ENCODE assay signal across 12 cellular contexts in genomic region chr12:111412830-111413441, GRCh38. TPM values are rescaled to one million over a fixed set of nuclear protein-coding genes. Genes with fewer than 3 reads are reported as not detected.
DNase-seq lines count a peak whose midpoint lies in the region; ATAC-seq and TF ChIP-seq lines count a peak whose summit lies in the region.
"Had no signal": no experiment of that assay in that cellular context is flagged by ENCODE, and none has a peak within 500 bp of the region (broad histone marks: within the 10 kb centered on the region; RNA-seq: fewer than 3 reads in every experiment).

No MANE protein-coding gene starts in this region.

- H3K36me3 ChIP-seq in heart right ventricle = peaks cover 0 to 32% (median 12%) of the 10 kb centered on the region in 9 donors
- H3K36me3 ChIP-seq in mesodermal cell (ENCODE audit: control insufficient read depth, insufficient read depth, low read length) = peaks cover 26% of the 10 kb centered on the region
- peaks cover 0 to 9% (median 1%) of the 10 kb centered on the region in 4 donors for H3K36me3 ChIP-seq in upper lobe of left lung

- DNase-seq in heart right ventricle = no peak
- DNase-seq in left ventricle myocardium superior = no peak
- no peak for DNase-seq in activated naive CD8-positive, alpha-beta T cell treated with anti-CD3 and anti-CD28 coated beads, Interleukin-2, amount 50 U/mL, for 24 hours
- DNase-seq in upper lobe of left lung = no peak
- DNase-seq in NCI-H524 (lab: John Stamatoyannopoulos, UW) = no peak
- DNase-seq in effector CD4-positive, alpha-beta T cell = no peak
- DNase-seq in Ammon's horn (ENCODE audit: low spot score) = no peak
- DNase-seq: activated CD4-positive, CD25-positive, alpha-beta regulatory T cell treated with anti-CD3 and anti-CD28 coated beads, Interleukin-2, amount 50 U/mL, for 72 hours; cerebellar nuclear complex; KG1; NCI-H774 had no signal

- peaks cover 52 to 99% (median 86%) of the 10 kb centered on the region in 9 donors for H3K4me1 ChIP-seq in heart right ventricle
- H3K4me1 ChIP-seq in mesodermal cell (ENCODE audit: control insufficient read depth, insufficient read depth, low read length, poor library complexity, severe bottlenecking) = peaks cover 55% of the 10 kb centered on the region
- peaks cover 51 to 64% (median 58%) of the 10 kb centered on the region in 4 donors for H3K4me1 ChIP-seq in upper lobe of left lung

- H3K27me3 ChIP-seq in heart right ventricle = no peaks in the 10 kb centered on the region
- no peaks in the 10 kb centered on the region for H3K27me3 ChIP-seq in upper lobe of left lung

- intact Hi-C loops in heart right ventricle (cut with DNase I) (no loop called here), left ventricle myocardium superior (cut with micrococcal nuclease) (no loop called here)

- H3K27me3 Mint-ChIP-seq in activated naive CD8-positive, alpha-beta T cell treated with anti-CD3 and anti-CD28 coated beads, Interleukin-2, amount 50 U/mL, for 24 hours = no peaks in the 10 kb centered on the region

- H3K27ac Mint-ChIP-seq in activated naive CD8-positive, alpha-beta T cell treated with anti-CD3 and anti-CD28 coated beads, Interleukin-2, amount 50 U/mL, for 24 hours = peak overlapping the region; percentile 87

- peaks cover 76% of the 10 kb centered on the region for H3K4me1 Mint-ChIP-seq in activated naive CD8-positive, alpha-beta T cell treated with anti-CD3 and anti-CD28 coated beads, Interleukin-2, amount 50 U/mL, for 24 hours

- peaks cover 39% of the 10 kb centered on the region for H3K36me3 Mint-ChIP-seq in activated naive CD8-positive, alpha-beta T cell treated with anti-CD3 and anti-CD28 coated beads, Interleukin-2, amount 50 U/mL, for 24 hours (ENCODE audit: low read depth)

- H3K27ac ChIP-seq in heart right ventricle (peak overlapping the region; percentile 83 to 100 (median 98)), mesodermal cell (ENCODE audit: low read depth, low read length, severe bottlenecking) (peak overlapping the region; percentile 30), upper lobe of left lung (peak overlapping the region; percentile 44 to 94 (median 80))

- H3K4me3 ChIP-seq in heart right ventricle = no peak overlapping the region
- no peak overlapping the region for H3K4me3 ChIP-seq in mesodermal cell (ENCODE audit: extremely low read depth, insufficient read depth, low read length, poor library complexity, severe bottlenecking)
- no peak overlapping the region for H3K4me3 ChIP-seq in upper lobe of left lung

- 48 to 56% methylated on average over 6 of the region's 6 CpGs for WGBS in heart right ventricle, 2 donors
- WGBS in mesodermal cell (ENCODE audit: insufficient coverage in 2 of 2), 2 experiments = 75 to 80% methylated on average over 4 to 6 of the region's 6 CpGs
- 67% methylated on average over 6 of the region's 6 CpGs for WGBS in upper lobe of left lung, 2 donors

- TF ChIP-seq POLR2A in upper lobe of left lung (IDR thresholded peaks at IDR 0.05) = no peak

- no peak for TF ChIP-seq EP300 in upper lobe of left lung (IDR thresholded peaks at IDR 0.05)

- H3K9me3 Mint-ChIP-seq in activated naive CD8-positive, alpha-beta T cell treated with anti-CD3 and anti-CD28 coated beads, Interleukin-2, amount 50 U/mL, for 24 hours = no peaks in the 10 kb centered on the region

- no peaks in the 10 kb centered on the region for H3K9me3 ChIP-seq in heart right ventricle
- no peaks in the 10 kb centered on the region for H3K9me3 ChIP-seq in mesodermal cell (ENCODE audit: control insufficient read depth, low read length)
- H3K9me3 ChIP-seq in upper lobe of left lung = no peaks in the 10 kb centered on the region

- no peak for TF ChIP-seq CTCF in heart right ventricle (IDR thresholded peaks at IDR 0.05)
- TF ChIP-seq CTCF in upper lobe of left lung (IDR thresholded peaks at IDR 0.05) = no peak

- no peak overlapping the region for H3K4me3 Mint-ChIP-seq in activated naive CD8-positive, alpha-beta T cell treated with anti-CD3 and anti-CD28 coated beads, Interleukin-2, amount 50 U/mL, for 24 hours

- ATAC-seq in heart right ventricle = no peak
- ATAC-seq in left ventricle myocardium superior = no peak
- ATAC-seq in activated naive CD8-positive, alpha-beta T cell treated with anti-CD3 and anti-CD28 coated beads, Interleukin-2, amount 50 U/mL, for 24 hours = no peak
- no peak for ATAC-seq in upper lobe of left lung (ENCODE audit: low FRiP score in 2 of 2)

RNA-seq across cellular contexts. Expression of gene SH2B3, which starts 7.2 kb away (rescaled TPM):
- total RNA-seq in heart right ventricle (10 to 100 TPM; 29.8 to 61.4 (median 39.0) TPM), left ventricle myocardium superior (45.1 TPM), upper lobe of left lung (100 to 1,000 TPM in 1 of 6 donors, 10 to 100 TPM in 5; 24.8 to 128 (median 52.5) TPM)
- 10 to 100 TPM in 1 of 2 donors, 1 to 10 TPM in 1; 9.9 to 11.5 TPM for polyA plus RNA-seq in heart right ventricle
- 25.4 TPM for polyA plus RNA-seq in mesodermal cell (2013, experiment 1 of 2)
- polyA plus RNA-seq in mesodermal cell (2013, experiment 2 of 2) = 21.4 TPM

RNA-seq across cellular contexts. Expression of gene PHETA1, which starts 44.0 kb away (rescaled TPM):
- total RNA-seq in heart right ventricle (10 to 100 TPM; 11.9 to 41.6 (median 18.6) TPM), left ventricle myocardium superior (28.6 TPM), upper lobe of left lung (10 to 100 TPM in 5 of 6 donors, 1 to 10 TPM in 1; 9.1 to 24.6 (median 21.2) TPM)
- 10 to 100 TPM; 16.9 to 24.1 TPM for polyA plus RNA-seq in heart right ventricle
- 10.8 TPM for polyA plus RNA-seq in mesodermal cell (2013, experiment 1 of 2)
- 6.9 TPM for polyA plus RNA-seq in mesodermal cell (2013, experiment 2 of 2)

Comparison
In these comparisons a context has a peak if more than half of its experiments do, and no peak if none do; other contexts are left out.
1. H3K27ac ChIP-seq: peak in every context shown above with its lines; median percentile 98 in heart right ventricle; 80 in upper lobe of left lung; 30 in mesodermal cell.